In the genomic region with DNA sequence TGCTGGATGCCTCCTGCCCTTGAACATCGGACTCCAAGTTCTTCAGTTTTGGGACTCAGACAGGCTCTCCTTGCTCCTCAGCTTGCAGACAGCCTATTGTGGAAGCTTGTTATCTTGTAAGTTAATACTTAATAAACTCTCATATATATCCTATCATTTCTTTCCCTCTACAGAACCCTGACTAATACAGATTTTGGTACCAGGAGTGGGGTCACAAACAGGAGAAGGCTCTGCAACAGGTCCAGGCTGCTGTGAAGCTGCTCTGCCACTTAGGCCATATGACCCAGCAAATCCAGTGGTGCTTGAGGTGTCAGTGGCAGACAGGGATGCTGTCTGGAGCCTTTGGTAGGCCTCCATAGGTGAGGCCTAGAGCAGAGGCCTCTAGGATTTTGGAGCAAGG, we compare ENCODE assay signal across 1 cellular context. TPM values are rescaled to one million over a fixed set of nuclear protein-coding genes. Genes with fewer than 3 reads are reported as not detected.
"Had no signal": no experiment of that assay in that cellular context is flagged by ENCODE, and none has a peak within 500 bp of the region (broad histone marks: within the 10 kb centered on the region; RNA-seq: fewer than 3 reads in every experiment).

No MANE protein-coding gene starts in this region.

RNA-seq across cellular contexts. Expression of gene SLC16A14, which starts 51.1 kb away (rescaled TPM):
- total RNA-seq: activated T-helper 17 cell treated with anti-CD3 and anti-CD28 coated beads, Interleukin-2, amount 50 U/mL, for 72 hours had no signal
